In the genomic region with DNA sequence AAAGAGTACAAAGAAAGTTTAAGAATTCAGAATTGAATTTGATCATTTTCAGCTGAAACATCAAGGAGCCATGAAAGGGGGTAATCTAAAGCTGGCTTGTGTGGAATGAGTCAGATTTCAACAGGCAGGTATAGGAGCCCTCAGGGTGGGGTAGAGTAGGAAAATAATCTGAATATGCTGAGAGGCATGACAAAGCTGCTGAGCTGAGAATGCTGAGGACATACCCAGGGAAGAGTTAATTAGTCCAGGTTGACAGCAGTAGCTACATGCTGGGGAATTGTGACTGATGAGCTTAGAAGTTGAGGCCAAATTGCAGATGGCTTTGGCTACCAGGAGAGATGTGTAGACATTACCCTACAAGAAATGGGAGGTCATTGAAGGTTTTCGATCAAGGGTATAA, we compare ENCODE assay signal across 33 cellular contexts.
"Had no signal": no experiment of that assay in that cellular context is flagged by ENCODE, and none has a peak within 500 bp of the region (broad histone marks: within the 10 kb centered on the region; RNA-seq: fewer than 3 reads in every experiment).

No MANE protein-coding gene starts in this region.

- H3K9me3 Mint-ChIP-seq: activated naive CD4-positive, alpha-beta T cell treated with anti-CD3 and anti-CD28 coated beads for 36 hours; activated T-helper 1 cell treated with anti-CD3 and anti-CD28 coated beads, Interleukin-12 subunit alpha, Interleukin-12 subunit beta, Interleukin-2, Interleukin-4 antibody, amounts not matched to agents 30 ng/mL and 10 ng/mL and 1 ng/mL, durations not matched to agents 14 hours and 24 hours and 36 hours; T-helper 1 cell treated with Interleukin-12 subunit alpha and Interleukin-12 subunit beta and Interleukin-4 antibody, amounts not matched to agents 30 μg/mL and 1 μg/mL, for 36 hours; T-helper 2 cell treated with Interferon-gamma antibody and Interleukin-4, amounts not matched to agents 5 μg/mL and 100 μg/mL, for 36 hours had no signal

- H3K27ac ChIP-seq: adrenal gland, body of pancreas, breast epithelium, Peyer's patch, SJSA1 had no signal

- H3K9me3 ChIP-seq: adrenal gland, body of pancreas, breast epithelium, Peyer's patch, SJSA1, SK-N-SH had no signal

- H3K4me3 Mint-ChIP-seq: activated CD4-positive, alpha-beta T cell treated with anti-CD3 and anti-CD28 coated beads for 36 hours; activated CD4-positive, alpha-beta T cell treated with anti-CD3 and anti-CD28 coated beads, Interleukin-2, amount 10 ng/mL, durations not matched to agents 7 days and 5 days; activated naive CD4-positive, alpha-beta T cell treated with anti-CD3 and anti-CD28 coated beads for 36 hours; activated T-cell treated with anti-CD3 and anti-CD28 coated beads, Interleukin-2, amount 50 U/mL, for 4 hours; activated T-helper 1 cell treated with anti-CD3 and anti-CD28 coated beads, Interleukin-12 subunit alpha, Interleukin-12 subunit beta, Interleukin-2, Interleukin-4 antibody, amounts not matched to agents 30 ng/mL and 10 ng/mL and 1 ng/mL, durations not matched to agents 14 hours and 24 hours and 36 hours; T-helper 1 cell treated with Interleukin-12 subunit alpha and Interleukin-12 subunit beta and Interleukin-4 antibody, amounts not matched to agents 30 μg/mL and 1 μg/mL, for 36 hours; T-helper 2 cell treated with Interferon-gamma antibody and Interleukin-4, amounts not matched to agents 5 μg/mL and 100 μg/mL, for 36 hours had no signal

- FAIRE-seq: astrocyte, TTC549 had no signal

- H3K36me3 ChIP-seq: adrenal gland, breast epithelium, Peyer's patch, SJSA1 had no signal

- DNase-seq: activated CD4-positive, alpha-beta T cell treated with anti-CD3 and anti-CD28 coated beads for 36 hours; activated CD4-positive, alpha-beta T cell treated with anti-CD3 and anti-CD28 coated beads, Interleukin-2, amount 10 ng/mL, durations not matched to agents 7 days and 5 days; activated CD4-positive, alpha-beta T cell treated with anti-CD3 and anti-CD28 coated beads, Interleukin-2, amount 50 U/mL, for 48 hours; activated CD8-positive, alpha-beta memory T cell treated with anti-CD3 and anti-CD28 coated beads, Interleukin-2, amount 50 U/mL, for 4 hours; activated gamma-delta T cell treated with Interleukin-2 at 50 U/mL for 16 hours; activated naive CD4-positive, alpha-beta T cell treated with anti-CD3 and anti-CD28 coated beads for 36 hours; activated T-cell treated with anti-CD3 and anti-CD28 coated beads for 4 hours; activated T-cell treated with anti-CD3 and anti-CD28 coated beads, Interleukin-2, amount 50 U/mL, for 4 hours; adrenal gland; body of pancreas; Karpas-422; KBM-7; NCI-H1105; NCI-H1417 treated with DMSO at 0.1 percent for 48 hours; NCI-H1694; NCI-H1930; NCI-H2081 treated with DMSO at 0.1 percent for 48 hours; NCI-H226; NCI-H524 treated with DMSO at 0.1 percent for 48 hours; NK-92 treated with Interleukin-12 subunit alpha and Interleukin-12 subunit beta, amount 100 ng/mL, for 24 hours; PC-3; Peyer's patch; RPMI8226; SHP77 treated with DMSO at 0.1 percent for 48 hours; SK-N-SH had no signal

- H3K4me1 Mint-ChIP-seq: activated CD4-positive, alpha-beta T cell treated with anti-CD3 and anti-CD28 coated beads for 36 hours; activated CD4-positive, alpha-beta T cell treated with anti-CD3 and anti-CD28 coated beads, Interleukin-2, amount 10 ng/mL, durations not matched to agents 7 days and 5 days had no signal

- ATAC-seq: activated CD4-positive, alpha-beta T cell treated with anti-CD3 and anti-CD28 coated beads for 36 hours; activated naive CD4-positive, alpha-beta T cell treated with anti-CD3 and anti-CD28 coated beads, Interleukin-2, amount 50 U/mL, for 72 hours; activated T-cell treated with anti-CD3 and anti-CD28 coated beads, Interleukin-2, amount 50 U/mL, for 4 hours; body of pancreas; PC-3 had no signal

- H3K4me3 ChIP-seq: adrenal gland, body of pancreas, breast epithelium, Peyer's patch, SJSA1 had no signal

- H3K27me3 Mint-ChIP-seq: activated CD4-positive, alpha-beta T cell treated with anti-CD3 and anti-CD28 coated beads for 36 hours; activated CD4-positive, alpha-beta T cell treated with anti-CD3 and anti-CD28 coated beads, Interleukin-2, amount 10 ng/mL, durations not matched to agents 7 days and 5 days had no signal

- H3K4me1 ChIP-seq: adrenal gland, body of pancreas, breast epithelium, Peyer's patch, SJSA1 had no signal

- H3K27ac Mint-ChIP-seq: activated CD4-positive, alpha-beta T cell treated with anti-CD3 and anti-CD28 coated beads for 36 hours; activated CD4-positive, alpha-beta T cell treated with anti-CD3 and anti-CD28 coated beads, Interleukin-2, amount 10 ng/mL, durations not matched to agents 7 days and 5 days; activated naive CD4-positive, alpha-beta T cell treated with anti-CD3 and anti-CD28 coated beads for 36 hours; activated naive CD4-positive, alpha-beta T cell treated with anti-CD3 and anti-CD28 coated beads, Interleukin-2, amount 50 U/mL, for 72 hours; activated T-helper 1 cell treated with anti-CD3 and anti-CD28 coated beads, Interleukin-12 subunit alpha, Interleukin-12 subunit beta, Interleukin-2, Interleukin-4 antibody, amounts not matched to agents 30 ng/mL and 10 ng/mL and 1 ng/mL, durations not matched to agents 14 hours and 24 hours and 36 hours; T-helper 1 cell treated with Interleukin-12 subunit alpha and Interleukin-12 subunit beta and Interleukin-4 antibody, amounts not matched to agents 30 μg/mL and 1 μg/mL, for 36 hours; T-helper 2 cell treated with Interferon-gamma antibody and Interleukin-4, amounts not matched to agents 5 μg/mL and 100 μg/mL, for 36 hours had no signal

- H3K27me3 ChIP-seq: adrenal gland, body of pancreas, breast epithelium, Peyer's patch, SJSA1 had no signal

- H3K36me3 Mint-ChIP-seq: activated naive CD4-positive, alpha-beta T cell treated with anti-CD3 and anti-CD28 coated beads, Interleukin-2, amount 50 U/mL, for 72 hours had no signal

- H3K9ac ChIP-seq: SK-N-SH had no signal

- H3K4me2 ChIP-seq: SK-N-SH had no signal
